In the genomic region with DNA sequence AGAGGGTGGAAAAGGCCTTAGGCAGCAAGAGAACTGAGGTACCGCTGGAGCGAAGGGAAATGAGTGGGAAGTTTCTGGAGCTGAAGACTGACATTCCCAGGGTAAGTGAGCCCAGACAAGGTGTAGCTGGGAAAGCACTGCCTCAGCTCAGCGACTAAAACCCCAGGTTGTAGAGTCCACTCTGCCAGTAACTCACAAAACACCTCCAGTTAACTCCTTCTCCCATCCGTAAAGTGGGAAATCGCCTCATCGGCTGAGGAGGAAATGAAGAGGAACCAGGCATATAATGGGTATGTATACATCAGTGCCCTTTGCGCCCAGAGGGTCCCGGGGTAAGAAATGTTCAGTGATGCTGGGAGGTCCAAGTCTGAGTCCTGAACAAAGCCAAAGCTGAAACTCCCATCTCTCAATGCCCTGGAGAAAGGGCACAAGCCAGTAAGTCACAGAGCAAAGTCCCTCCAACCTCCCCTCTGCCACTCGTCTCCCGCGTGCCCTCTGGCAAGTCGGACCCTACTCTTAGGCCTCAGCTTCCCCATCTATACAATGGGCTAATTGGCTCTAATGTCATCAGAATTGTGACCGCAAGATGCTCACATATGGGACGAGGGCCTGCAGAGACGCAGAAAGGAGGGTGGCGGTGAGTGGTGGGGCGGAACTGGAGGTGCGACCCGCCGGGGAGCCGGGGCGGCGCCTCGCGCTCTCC, we compare ENCODE assay signal across 7 cellular contexts. TPM values are rescaled to one million over a fixed set of nuclear protein-coding genes. Genes with fewer than 3 reads are reported as not detected.
DNase-seq lines count a peak whose midpoint lies in the region; ATAC-seq, FAIRE-seq and TF ChIP-seq lines count a peak whose summit lies in the region.

No MANE protein-coding gene starts in this region.

- CTCF ChIA-PET in Panc1 (lab: Charles Lee) (no interaction called here), endothelial cell of umbilical vein (lab: Charles Lee) (interaction anchor here (3.2 kb wide), 1 partner anchor 11 kb away, joined by 12 read pairs; no protein-coding TSS in a partner anchor)

- H3K9ac ChIP-seq in GM23248 (peak overlapping the region; percentile 87), endothelial cell of umbilical vein (replicated peaks; ENCODE audit: extremely low read depth, insufficient read depth, low read length) (peak overlapping the region; percentile 69)

- peak overlapping the region; percentile 85 for H3K27ac ChIP-seq in GM23248
- H3K27ac ChIP-seq in Panc1 (ENCODE audit: low read length) = peak overlapping the region; percentile 84
- H3K27ac ChIP-seq in endothelial cell of umbilical vein (ENCODE audit: insufficient read depth, low read depth, low read length) = no peak overlapping the region

- intact Hi-C loops in Panc1 (cut with micrococcal nuclease; ENCODE audit: unreplicated experiment) = no loop called here
- intact Hi-C loops in endothelial cell of umbilical vein (cut with micrococcal nuclease) = loop anchor here (1.0 kb wide), 1 partner anchor 27 kb away; no protein-coding TSS in a partner anchor

- peak; percentile 42 for FAIRE-seq in endothelial cell of umbilical vein (lab: Jason Lieb, UNC)

- TF ChIP-seq CTCF in Panc1 (IDR thresholded peaks at IDR 0.05) (no peak), endothelial cell of umbilical vein (IDR thresholded peaks at IDR 0.05; ENCODE audit: extremely low read depth in 1 of 2, insufficient read depth in 1 of 2, low read depth in 1 of 2, low read length in 2 of 2) (no peak), osteocyte (IDR thresholded peaks at IDR 0.05) (no peak)

- H3K9me3 ChIP-seq in GM23248 (ENCODE audit: low read depth) (no peaks in the 10 kb centered on the region), Panc1 (ENCODE audit: control insufficient read depth, insufficient read depth, low read depth, low read length) (peaks cover 5% of the 10 kb centered on the region; the same call in 1 of the 2 replicates), endothelial cell of umbilical vein (replicated peaks; ENCODE audit: control insufficient read depth, insufficient read depth, low read length) (no peaks in the 10 kb centered on the region)

- peak; percentile 6 for ATAC-seq in Panc1

- peak overlapping the region; percentile 91 for H3K27ac Mint-ChIP-seq in osteocyte (ENCODE audit: unreplicated experiment)

- H3K4me2 ChIP-seq in GM23248 (ENCODE audit: unreplicated experiment) (peak overlapping the region; percentile 88), endothelial cell of umbilical vein (ENCODE audit: insufficient read depth, low read length) (peak overlapping the region; percentile 80)

- H3K4me1 ChIP-seq in GM23248 (ENCODE audit: insufficient read depth) = peaks cover 28% of the 10 kb centered on the region
- H3K4me1 ChIP-seq in Panc1 (ENCODE audit: control insufficient read depth, insufficient read depth, low read length) = peaks cover 33% of the 10 kb centered on the region
- H3K4me1 ChIP-seq in endothelial cell of umbilical vein (ENCODE audit: control insufficient read depth, extremely low read depth, insufficient read depth, low read length) = peaks cover 30% of the 10 kb centered on the region

- peaks cover 7% of the 10 kb centered on the region for H3K27me3 Mint-ChIP-seq in osteocyte (ENCODE audit: unreplicated experiment)

- in situ Hi-C loops in GM23248 (cut with MboI) = no loop called here
- in situ Hi-C loops in Panc1 (cut with HindIII; ENCODE audit: low pct_unique_long_range_greater_than_20kb, low sequenced_read_pairs) = no loop called here

- H3K4me3 Mint-ChIP-seq in osteocyte (ENCODE audit: unreplicated experiment) = peak overlapping the region; percentile 83

- peaks cover 8% of the 10 kb centered on the region for H3K9me3 Mint-ChIP-seq in osteocyte (ENCODE audit: unreplicated experiment)

- H3K4me3 ChIP-seq in GM23248 (peak overlapping the region; percentile 83), Panc1 (ENCODE audit: low read depth in 2 of 2, low read length in 2 of 2) (peak overlapping the region; percentile 69 to 90), endothelial cell of umbilical vein (replicated peaks in 1 of 3; ENCODE audit: insufficient read depth in 1 of 3, low read depth in 1 of 3, low read length in 3 of 3) (peak overlapping the region; percentile 13 to 86 (median 73))

- peaks cover 19% of the 10 kb centered on the region for H3F3A ChIP-seq in GM23248 (ENCODE audit: insufficient read depth)

- DNase-seq in GM23248 (peak; percentile 55), Panc1 (ENCODE audit: low read depth, low spot score) (no peak), endothelial cell of umbilical vein (ENCODE audit: low read depth, low spot score) (peak; percentile 72), osteocyte (ENCODE audit: extremely low spot score, unreplicated experiment) (no peak), NCI-H2029 treated with DMSO at 0.1 percent for 48 hours (lab: John Stamatoyannopoulos, UW) (no peak), DMS 273 (lab: John Stamatoyannopoulos, UW; ENCODE audit: unreplicated experiment) (no peak), NCI-H345 (lab: John Stamatoyannopoulos, UW) (no peak)

- H3K4me1 Mint-ChIP-seq in osteocyte (ENCODE audit: unreplicated experiment) = peaks cover 25% of the 10 kb centered on the region

- peak overlapping the region; percentile 91 for H2AFZ ChIP-seq in GM23248
- H2AFZ ChIP-seq in endothelial cell of umbilical vein (ENCODE audit: low read depth, low read length) = peak overlapping the region; percentile 68

- BruUV-seq in Panc1 (replicated peaks; lab: Mats Ljungman, UMichigan) = no TSS peak
- TSS peak; percentile 28 for BruUV-seq in endothelial cell of umbilical vein (replicated peaks; lab: Mats Ljungman, UMichigan)

- H3K27me3 ChIP-seq in GM23248 (replicated peaks; ENCODE audit: insufficient read depth) (no peaks in the 10 kb centered on the region), Panc1 (ENCODE audit: control insufficient read depth, insufficient read depth, low read length) (no peaks in the 10 kb centered on the region), endothelial cell of umbilical vein (ENCODE audit: control insufficient read depth in 2 of 2, insufficient read depth in 2 of 2, low read length in 2 of 2) (no peaks in the 10 kb centered on the region)

- no peaks in the 10 kb centered on the region for H4K20me1 ChIP-seq in GM23248 (ENCODE audit: insufficient read depth)
- no peaks in the 10 kb centered on the region for H4K20me1 ChIP-seq in endothelial cell of umbilical vein (replicated peaks; ENCODE audit: control insufficient read depth, extremely low read depth, insufficient read depth, low read length)

- no peaks in the 10 kb centered on the region for H3K36me3 ChIP-seq in GM23248 (ENCODE audit: low read depth)
- H3K36me3 ChIP-seq in Panc1 (ENCODE audit: control insufficient read depth, insufficient read depth, low read length) = no peaks in the 10 kb centered on the region; the same call in 1 of the 2 replicates
- no peaks in the 10 kb centered on the region for H3K36me3 ChIP-seq in endothelial cell of umbilical vein (ENCODE audit: control insufficient read depth in 2 of 2, extremely low read depth in 1 of 2, insufficient read depth in 2 of 2, low read length in 2 of 2)

- H3K79me2 ChIP-seq in GM23248 (ENCODE audit: insufficient read depth) (peaks cover 32% of the 10 kb centered on the region), endothelial cell of umbilical vein (ENCODE audit: control insufficient read depth, insufficient read depth, low read length) (peaks cover 27% of the 10 kb centered on the region)

- no peaks in the 10 kb centered on the region for H3K9me1 ChIP-seq in endothelial cell of umbilical vein (replicated peaks; ENCODE audit: control insufficient read depth, extremely low read depth, insufficient read depth, low read length)

- no peak for TF ChIP-seq POLR2A in endothelial cell of umbilical vein (IDR thresholded peaks at IDR 0.05; ENCODE audit: low read depth, low read length)

- H3K36me3 Mint-ChIP-seq in osteocyte (ENCODE audit: unreplicated experiment) = peaks cover 11% of the 10 kb centered on the region

- no peaks in the 10 kb centered on the region for H3K9me2 ChIP-seq in GM23248 (ENCODE audit: insufficient read depth)

- POLR2A ChIA-PET in Panc1 (lab: Charles Lee) = no interaction called here
- POLR2A ChIA-PET in endothelial cell of umbilical vein (lab: Charles Lee) = interaction anchor here (0.7 kb wide), 1 partner anchor 232 kb away, joined by 6 read pairs; no protein-coding TSS in a partner anchor

- WGBS in GM23248 (ENCODE audit: low coverage in 1 of 2, low lambda C conversion rate in 2 of 2, missing lambda C conversion rate in 2 of 2), 2 experiments = 1 to 3% methylated on average over 19 to 21 of the region's 25 CpGs

- dilution Hi-C loops in endothelial cell of umbilical vein (cut with MboI; ENCODE audit: extremely low pct_ligation_motif_present, low sequenced_read_pairs) = no loop called here

RNA-seq across cellular contexts. Expression of gene VPS37C, which starts 0.6 kb away (rescaled TPM):
- 13.4 and 18.7 TPM in 2 replicates for total RNA-seq in GM23248 (2014; rRNA removed; shearing (Covaris generic))
- 12.1 and 13.1 TPM in 2 replicates for polyA plus RNA-seq in GM23248 (2016; fragmentation: Nextera tagmentation; extraction: Ambion mirVana)
- total RNA-seq in Panc1 (2021; ENCODE audit: unreplicated experiment) = 24.0 TPM
- polyA plus RNA-seq in Panc1 (2012; ENCODE audit: insufficient read length) = 18.0 TPM
- total RNA-seq in endothelial cell of umbilical vein = 23.4 and 24.2 TPM in 2 replicates
- 17.7 TPM in 2 replicates for polyA plus RNA-seq in endothelial cell of umbilical vein
- 12.7 and 16.2 TPM in 2 replicates for polyA plus RNA-seq in endothelial cell of umbilical vein (2011; cell fraction: cytosol; rRNA removed)
- 21.6 and 22.1 TPM in 2 replicates for polyA plus RNA-seq in endothelial cell of umbilical vein (2011; cell fraction: nucleus; rRNA removed)
- 15.5 and 18.4 TPM in 2 replicates for polyA plus RNA-seq in endothelial cell of umbilical vein (2012)
- 12.5 and 13.1 TPM in 2 replicates for polyA minus RNA-seq in endothelial cell of umbilical vein
- polyA minus RNA-seq in endothelial cell of umbilical vein (2011; cell fraction: cytosol; rRNA and poly(A)+ RNA removed) = 5.9 TPM
- 10.6 and 14.7 TPM in 2 replicates for polyA minus RNA-seq in endothelial cell of umbilical vein (2011; cell fraction: nucleus; rRNA and poly(A)+ RNA removed)
- 19.6 and 21.2 TPM in 2 replicates for total RNA-seq in osteocyte

RNA-seq across cellular contexts. Expression of gene PGA3, which starts 42.7 kb away (rescaled TPM):
- total RNA-seq in GM23248 (2014; rRNA removed; shearing (Covaris generic)) = not detected in 2 replicates
- polyA plus RNA-seq in GM23248 (2016; fragmentation: Nextera tagmentation; extraction: Ambion mirVana) (0.29 TPM in 1 of 2 replicates, not detected in the other), endothelial cell of umbilical vein (not detected in 2 replicates)
- total RNA-seq in Panc1 (2021; ENCODE audit: unreplicated experiment) (not detected), endothelial cell of umbilical vein (not detected in 2 replicates), osteocyte (not detected in 2 replicates)
- not detected for polyA plus RNA-seq in Panc1 (2012; ENCODE audit: insufficient read length)
- not detected in 2 replicates for polyA plus RNA-seq in endothelial cell of umbilical vein (2011; cell fraction: cytosol; rRNA removed)
- polyA plus RNA-seq in endothelial cell of umbilical vein (2011; cell fraction: nucleus; rRNA removed) = not detected in 2 replicates
- polyA plus RNA-seq in endothelial cell of umbilical vein (2012) = not detected in 2 replicates
- polyA minus RNA-seq in endothelial cell of umbilical vein = not detected in 2 replicates
- polyA minus RNA-seq in endothelial cell of umbilical vein (2011; cell fraction: cytosol; rRNA and poly(A)+ RNA removed) = not detected
- not detected in 2 replicates for polyA minus RNA-seq in endothelial cell of umbilical vein (2011; cell fraction: nucleus; rRNA and poly(A)+ RNA removed)

RNA-seq across cellular contexts. Expression of gene CD5, which starts 58.3 kb away (rescaled TPM):
- not detected in 2 replicates for total RNA-seq in GM23248 (2014; rRNA removed; shearing (Covaris generic))
- polyA plus RNA-seq in GM23248 (2016; fragmentation: Nextera tagmentation; extraction: Ambion mirVana) (not detected in 2 replicates), endothelial cell of umbilical vein (not detected in 2 replicates)
- total RNA-seq in Panc1 (2021; ENCODE audit: unreplicated experiment) (0.28 TPM), endothelial cell of umbilical vein (not detected in 2 replicates), osteocyte (not detected in 2 replicates)
- polyA plus RNA-seq in Panc1 (2012; ENCODE audit: insufficient read length) = not detected
- not detected in 2 replicates for polyA plus RNA-seq in endothelial cell of umbilical vein (2011; cell fraction: cytosol; rRNA removed)
- not detected in 2 replicates for polyA plus RNA-seq in endothelial cell of umbilical vein (2011; cell fraction: nucleus; rRNA removed)
- polyA plus RNA-seq in endothelial cell of umbilical vein (2012) = not detected in 2 replicates
- polyA minus RNA-seq in endothelial cell of umbilical vein = not detected in 2 replicates
- polyA minus RNA-seq in endothelial cell of umbilical vein (2011; cell fraction: cytosol; rRNA and poly(A)+ RNA removed) = not detected
- polyA minus RNA-seq in endothelial cell of umbilical vein (2011; cell fraction: nucleus; rRNA and poly(A)+ RNA removed) = not detected in 2 replicates

Comparison
In these comparisons a context has a peak if more than half of its experiments do, and no peak if none do; other contexts are left out.
1. DNase-seq: peak in GM23248 (single experiment) and endothelial cell of umbilical vein (single experiment); none in Panc1 (single experiment), osteocyte (single experiment), NCI-H2029 treated with DMSO at 0.1 percent for 48 hours (single experiment), DMS 273 (single experiment) and NCI-H345 (single experiment).
2. Peak in every context shown above with its lines, with median percentiles within 50 percentile points of each other: H3K4me3 ChIP-seq.